In the genomic region with DNA sequence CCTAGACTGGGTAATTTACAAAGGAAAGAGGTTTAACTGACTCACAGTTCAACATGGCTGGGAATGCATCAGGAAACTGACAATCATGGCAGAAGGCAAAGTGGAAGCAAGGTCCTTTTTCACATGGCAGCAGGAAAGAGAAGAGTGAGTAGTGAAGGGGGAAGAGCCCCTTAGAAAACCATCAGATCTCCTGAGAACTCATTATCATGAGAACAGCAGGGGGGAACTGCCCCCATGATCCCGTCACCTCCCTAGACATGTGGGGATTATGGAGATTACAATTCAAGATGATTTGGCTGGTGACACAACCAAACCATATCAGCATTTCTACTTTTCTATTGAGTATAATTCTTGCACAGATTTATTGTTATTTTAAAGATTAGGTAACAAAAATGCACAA, we compare ENCODE assay signal across 19 cellular contexts.
DNase-seq lines count a peak whose midpoint lies in the region; ATAC-seq and TF ChIP-seq lines count a peak whose summit lies in the region.
"Had no signal": no experiment of that assay in that cellular context is flagged by ENCODE, and none has a peak within 500 bp of the region (broad histone marks: within the 10 kb centered on the region; RNA-seq: fewer than 3 reads in every experiment).

No MANE protein-coding gene starts in this region.

- peak; percentile 2 for DNase-seq in GM23338 (ENCODE audit: low spot score)
- peak; percentile 85 for DNase-seq in NCI-H524 treated with DMSO at 0.1 percent for 48 hours (lab: John Stamatoyannopoulos, UW)
- peak; percentile 56 for DNase-seq in WERI-Rb-1
- peak; percentile 28 for DNase-seq in neural progenitor cell (ENCODE audit: low spot score)
- DNase-seq in SW480 (ENCODE audit: low spot score): no peak
- no peak for DNase-seq in activated T-cell treated with anti-CD3 and anti-CD28 coated beads, Interleukin-2, amount 50 U/mL, for 48 hours
- DNase-seq in NCI-H2196 treated with DMSO at 0.1 percent for 48 hours (lab: John Stamatoyannopoulos, UW; ENCODE audit: unreplicated experiment): no peak
- DNase-seq: ACHN; BE2C; C1 segment of cervical spinal cord; CD4-positive, CD25-positive, alpha-beta regulatory T cell; CD8-positive, alpha-beta memory T cell; COR-L47; GOT3; H7; HFFc6 had no signal

- TF ChIP-seq CTCF in GM23338 (conservative IDR thresholded peaks at IDR 0.05; ENCODE audit: low read depth in 2 of 2) (no peak), WERI-Rb-1 (IDR thresholded peaks at IDR 0.05; ENCODE audit: low read depth, low read length) (no peak), neural progenitor cell (IDR thresholded peaks at IDR 0.05) (no peak)

- no peaks in the 10 kb centered on the region for H3K9me3 ChIP-seq in WERI-Rb-1 (ENCODE audit: severe bottlenecking)
- H3K9me3 ChIP-seq in neural progenitor cell (ENCODE audit: low read depth): no peaks in the 10 kb centered on the region
- H3K9me3 ChIP-seq: BE2C had no signal

- H3K4me1 Mint-ChIP-seq in GM23338: peaks cover 11% of the 10 kb centered on the region; the same call in 2 of the 3 replicates
- H3K4me1 Mint-ChIP-seq in neural progenitor cell: peaks cover 4% of the 10 kb centered on the region
- H3K4me1 Mint-ChIP-seq: CD4-positive, CD25-positive, alpha-beta regulatory T cell; CD8-positive, alpha-beta memory T cell; IgD-negative memory B cell had no signal

- no peak overlapping the region for H3K27ac ChIP-seq in GM23338 (ENCODE audit: low read depth)
- H3K27ac ChIP-seq in WERI-Rb-1: no peak overlapping the region
- no peak overlapping the region for H3K27ac ChIP-seq in neural progenitor cell

- H3F3A ChIP-seq in GM23338 (replicated peaks; ENCODE audit: low read depth): no peaks in the 10 kb centered on the region
- H3F3A ChIP-seq in neural progenitor cell (ENCODE audit: low read depth): no peaks in the 10 kb centered on the region

- H3K79me2 ChIP-seq in GM23338 (replicated peaks; ENCODE audit: insufficient read depth) (no peaks in the 10 kb centered on the region), neural progenitor cell (ENCODE audit: low read depth) (no peaks in the 10 kb centered on the region)

- no peak overlapping the region for H3K9ac ChIP-seq in neural progenitor cell

- H3K4me3 Mint-ChIP-seq in GM23338: no peak overlapping the region
- H3K4me3 Mint-ChIP-seq in neural progenitor cell: no peak overlapping the region
- H3K4me3 Mint-ChIP-seq: CD4-positive, CD25-positive, alpha-beta regulatory T cell; CD8-positive, alpha-beta memory T cell; HFFc6; IgD-negative memory B cell had no signal

- no peak for ATAC-seq in GM23338
- ATAC-seq: HCT116, HepG2 had no signal

- no peak overlapping the region for H2AFZ ChIP-seq in GM23338
- peak overlapping the region; percentile 27 for H2AFZ ChIP-seq in neural progenitor cell (replicated peaks)

- no peaks in the 10 kb centered on the region for H3K9me3 Mint-ChIP-seq in GM23338
- no peaks in the 10 kb centered on the region for H3K9me3 Mint-ChIP-seq in neural progenitor cell

- H4K20me1 ChIP-seq in GM23338 (replicated peaks; ENCODE audit: insufficient read depth) (no peaks in the 10 kb centered on the region), neural progenitor cell (ENCODE audit: low read depth) (no peaks in the 10 kb centered on the region)

- no peak overlapping the region for H3K4me2 ChIP-seq in GM23338
- no peak overlapping the region for H3K4me2 ChIP-seq in neural progenitor cell

- no peak overlapping the region for H3K27ac Mint-ChIP-seq in GM23338
- no peak overlapping the region for H3K27ac Mint-ChIP-seq in neural progenitor cell
- H3K27ac Mint-ChIP-seq: CD4-positive, CD25-positive, alpha-beta regulatory T cell; CD8-positive, alpha-beta memory T cell; HFFc6; IgD-negative memory B cell had no signal

- no peaks in the 10 kb centered on the region for H3K27me3 ChIP-seq in GM23338 (ENCODE audit: insufficient read depth)
- H3K27me3 ChIP-seq in WERI-Rb-1 (ENCODE audit: insufficient read depth, low read depth, severe bottlenecking): no peaks in the 10 kb centered on the region
- H3K27me3 ChIP-seq in neural progenitor cell: no peaks in the 10 kb centered on the region
- H3K27me3 ChIP-seq: BE2C had no signal

- H3K4me3 ChIP-seq in GM23338 (no peak overlapping the region), WERI-Rb-1 (ENCODE audit: low read depth, low read length) (no peak overlapping the region), neural progenitor cell (no peak overlapping the region)

- no peaks in the 10 kb centered on the region for H3K27me3 Mint-ChIP-seq in GM23338 (ENCODE audit: insufficient read depth, low read depth, poor library complexity)
- no peaks in the 10 kb centered on the region for H3K27me3 Mint-ChIP-seq in neural progenitor cell (ENCODE audit: insufficient read depth, low read depth)
- H3K27me3 Mint-ChIP-seq: CD4-positive, CD25-positive, alpha-beta regulatory T cell; CD8-positive, alpha-beta memory T cell; IgD-negative memory B cell had no signal

- H3K4me1 ChIP-seq in GM23338 (ENCODE audit: insufficient read depth) (peaks cover 4% of the 10 kb centered on the region; the same call in 1 of the 2 replicates), neural progenitor cell (no peaks in the 10 kb centered on the region)
- H3K4me1 ChIP-seq: BE2C had no signal

- peaks cover 15% of the 10 kb centered on the region; the same call in 1 of the 2 replicates for H3K9me2 ChIP-seq in GM23338 (ENCODE audit: insufficient read depth)

- H3K36me3 Mint-ChIP-seq in GM23338 (ENCODE audit: low read depth) (no peaks in the 10 kb centered on the region), neural progenitor cell (no peaks in the 10 kb centered on the region)
- H3K36me3 Mint-ChIP-seq: CD4-positive, CD25-positive, alpha-beta regulatory T cell; CD8-positive, alpha-beta memory T cell; IgD-negative memory B cell had no signal

- H3K36me3 ChIP-seq in GM23338 (ENCODE audit: insufficient read depth) (no peaks in the 10 kb centered on the region), WERI-Rb-1 (no peaks in the 10 kb centered on the region), neural progenitor cell (no peaks in the 10 kb centered on the region)
- H3K36me3 ChIP-seq: BE2C had no signal

TF ChIP-seq in GM23338, 12 proteins besides CTCF, POLR2A, EP300 and RAD21 (continues in another document):
- TF ChIP-seq, protein P1, sequence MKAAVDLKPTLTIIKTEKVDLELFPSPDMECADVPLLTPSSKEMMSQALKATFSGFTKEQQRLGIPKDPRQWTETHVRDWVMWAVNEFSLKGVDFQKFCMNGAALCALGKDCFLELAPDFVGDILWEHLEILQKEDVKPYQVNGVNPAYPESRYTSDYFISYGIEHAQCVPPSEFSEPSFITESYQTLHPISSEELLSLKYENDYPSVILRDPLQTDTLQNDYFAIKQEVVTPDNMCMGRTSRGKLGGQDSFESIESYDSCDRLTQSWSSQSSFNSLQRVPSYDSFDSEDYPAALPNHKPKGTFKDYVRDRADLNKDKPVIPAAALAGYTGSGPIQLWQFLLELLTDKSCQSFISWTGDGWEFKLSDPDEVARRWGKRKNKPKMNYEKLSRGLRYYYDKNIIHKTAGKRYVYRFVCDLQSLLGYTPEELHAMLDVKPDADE (IDR thresholded peaks at IDR 0.05): no peak
- TF ChIP-seq POLR2AphosphoS5 (IDR thresholded peaks at IDR 0.05; ENCODE audit: low read depth) (no peak), ZNF114 (CRISPR knock-in tag; IDR thresholded peaks at IDR 0.05) (no peak), EZH2 (IDR thresholded peaks at IDR 0.05; ENCODE audit: low read depth, unreplicated experiment) (no peak)

Comparison
In these comparisons a context has a peak if more than half of its experiments do, and no peak if none do; other contexts are left out.
1. DNase-seq: peak in GM23338 (single experiment), NCI-H524 treated with DMSO at 0.1 percent for 48 hours (single experiment), WERI-Rb-1 (single experiment) and neural progenitor cell (single experiment); none in SW480 (single experiment), activated T-cell treated with anti-CD3 and anti-CD28 coated beads, Interleukin-2, amount 50 U/mL, for 48 hours (0 of 2) and NCI-H2196 treated with DMSO at 0.1 percent for 48 hours (single experiment).